Comparison of ENCODE assay signal across 23 cellular contexts in the genomic region with DNA sequence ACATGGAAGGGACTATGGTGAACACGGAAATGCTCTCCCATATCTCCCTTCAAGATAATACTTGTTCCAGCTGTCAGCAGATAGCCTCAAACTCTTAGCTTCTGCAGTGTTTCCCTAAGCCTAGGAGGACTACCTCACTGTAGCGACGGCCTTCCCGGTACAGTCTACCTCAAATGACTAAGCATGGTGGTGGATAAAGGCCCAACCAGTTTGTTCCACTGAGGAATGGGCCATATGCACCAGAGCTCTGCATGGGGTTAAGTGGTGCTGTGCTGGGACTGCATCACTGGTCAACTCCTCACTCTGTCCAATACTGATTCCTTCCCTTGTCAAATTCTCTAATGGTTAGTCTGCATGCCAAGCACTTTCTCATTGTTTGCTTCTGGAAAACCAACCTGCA.
DNase-seq lines count a peak whose midpoint lies in the region; ATAC-seq, FAIRE-seq and TF ChIP-seq lines count a peak whose summit lies in the region.
"Had no signal": no experiment of that assay in that cellular context is flagged by ENCODE, and none has a peak within 500 bp of the region (broad histone marks: within the 10 kb centered on the region; RNA-seq: fewer than 3 reads in every experiment).

No MANE protein-coding gene starts in this region.

- no peak for FAIRE-seq in H1 (lab: Jason Lieb, UNC)
- FAIRE-seq: A204.1, GM12878, GM19239, H54 had no signal

- H3K9me3 Mint-ChIP-seq in GM23338 = no peaks in the 10 kb centered on the region; the same call in 2 of the 3 replicates

- H3K9me3 ChIP-seq in H1 (ENCODE audit: insufficient read depth in 2 of 2, low read depth in 1 of 2, low read length in 1 of 2) (no peaks in the 10 kb centered on the region), heart left ventricle (no peaks in the 10 kb centered on the region), suprapubic skin (no peaks in the 10 kb centered on the region)
- H3K9me3 ChIP-seq: BE2C had no signal

- H3K36me3 ChIP-seq in GM23338 (ENCODE audit: insufficient read depth) (no peaks in the 10 kb centered on the region), H1 (ENCODE audit: control insufficient read depth in 2 of 4, insufficient read depth in 4 of 4, low read length in 3 of 4) (no peaks in the 10 kb centered on the region), heart left ventricle (no peaks in the 10 kb centered on the region), suprapubic skin (no peaks in the 10 kb centered on the region)
- H3K36me3 ChIP-seq: BE2C had no signal

- DNase-seq in GM23338 (ENCODE audit: low spot score) = no peak
- DNase-seq in H1 (ENCODE audit: low read depth in 1 of 2, low spot score in 2 of 2) = no peak
- peak in 1 of 5 donors; percentile 25 for DNase-seq in heart left ventricle
- no peak for DNase-seq in left ventricle myocardium superior
- DNase-seq in ecto neural progenitor cell (ENCODE audit: low spot score) = no peak
- no peak for DNase-seq in suprapubic skin (ENCODE audit: low spot score in 2 of 2)
- no peak for DNase-seq in ureter (ENCODE audit: low spot score)
- DNase-seq: ACHN; BE2C; C1 segment of cervical spinal cord; CD4-positive, CD25-positive, alpha-beta regulatory T cell; CD8-positive, alpha-beta memory T cell; COR-L47; DMS 273 treated with DMSO at 0.1 percent for 48 hours; DMS53; DND-41; EL; HCEC 1CT had no signal

- 96% methylated on average over 4 of the region's 4 CpGs; no CpG with 5 or more reads in 1 of the 2 experiments for WGBS in H1 (ENCODE audit: extremely low coverage in 1 of 2, insufficient coverage in 1 of 2, insufficient read length in 1 of 2, insufficient replicate concordance in 2 of 2, low coverage in 1 of 2, low lambda C conversion rate in 2 of 2, missing lambda C conversion rate in 1 of 2), 2 experiments
- 14 to 17% (median 16%) methylated on average over 4 of the region's 4 CpGs for WGBS in heart left ventricle, 4 donors
- 65% methylated on average over 4 of the region's 4 CpGs for WGBS in suprapubic skin

- no peak overlapping the region for H2BK20ac ChIP-seq in H1 (ENCODE audit: low read length)

- H3K27me3 ChIP-seq in GM23338 (ENCODE audit: insufficient read depth) (no peaks in the 10 kb centered on the region), H1 (replicated peaks in 1 of 4; ENCODE audit: control insufficient read depth in 3 of 4, extremely low read depth in 1 of 4, insufficient read depth in 3 of 4, low read length in 3 of 4) (no peaks in the 10 kb centered on the region), heart left ventricle (no peaks in the 10 kb centered on the region), suprapubic skin (no peaks in the 10 kb centered on the region)
- H3K27me3 ChIP-seq: BE2C had no signal

- no peaks in the 10 kb centered on the region for H3K4me1 ChIP-seq in GM23338 (ENCODE audit: insufficient read depth)
- H3K4me1 ChIP-seq in H1 (replicated peaks in 1 of 4; ENCODE audit: control insufficient read depth in 3 of 4, insufficient read depth in 4 of 4, low read length in 3 of 4) = no peaks in the 10 kb centered on the region
- H3K4me1 ChIP-seq in heart left ventricle = peaks cover 0 to 6% (median 0%) of the 10 kb centered on the region in 12 donors
- H3K4me1 ChIP-seq in suprapubic skin = no peaks in the 10 kb centered on the region
- H3K4me1 ChIP-seq: BE2C had no signal

- no peak for TF ChIP-seq RAD21 in H1 (IDR thresholded peaks at IDR 0.05 in 1 of 2, conservative IDR thresholded peaks at IDR 0.05 in 1 of 2; ENCODE audit: low read depth in 2 of 2, low read length in 2 of 2)

- H2BK5ac ChIP-seq in H1 (ENCODE audit: low read depth, low read length) = no peak overlapping the region

- no peak overlapping the region for H3K4me2 ChIP-seq in GM23338
- H3K4me2 ChIP-seq in H1 (ENCODE audit: insufficient read depth in 1 of 2, low read depth in 2 of 2, low read length in 2 of 2) = no peak overlapping the region

- ATAC-seq in GM23338 (no peak), heart left ventricle (peak; percentile 70 to 89 (median 78)), left ventricle myocardium superior (peak; percentile 77), GM18511 (IDR thresholded peaks at IDR 0.05; ENCODE audit: unreplicated experiment) (no peak)
- ATAC-seq: GM12878 had no signal

- H3K18ac ChIP-seq in H1 (ENCODE audit: extremely low read depth, low read length) = no peak overlapping the region

- H3K14ac ChIP-seq in H1 (ENCODE audit: insufficient read length) = no peak overlapping the region

- no peaks in the 10 kb centered on the region for H3K36me3 Mint-ChIP-seq in GM23338 (ENCODE audit: low read depth)
- H3K36me3 Mint-ChIP-seq: CD4-positive, CD25-positive, alpha-beta regulatory T cell; CD8-positive, alpha-beta memory T cell had no signal

- no peak overlapping the region for H4K5ac ChIP-seq in H1 (ENCODE audit: insufficient read length, low read depth, low read length)

- H3K79me1 ChIP-seq in H1 (ENCODE audit: low read depth, low read length) = no peaks in the 10 kb centered on the region

- TF ChIP-seq POLR2A in H1 (IDR thresholded peaks at IDR 0.05; ENCODE audit: control extremely low read depth in 1 of 2, low read depth in 2 of 2, low read length in 2 of 2) (no peak), heart left ventricle (IDR thresholded peaks at IDR 0.05) (no peak), suprapubic skin (IDR thresholded peaks at IDR 0.05) (no peak)

- H3K23me2 ChIP-seq in H1 (ENCODE audit: low read depth, low read length) = no peaks in the 10 kb centered on the region

- H2BK15ac ChIP-seq in H1 (ENCODE audit: low read length) = no peak overlapping the region

- CTCF ChIA-PET in H1 (lab: Charles Lee; ENCODE audit: partially characterized antibody) = no interaction called here

- no peak overlapping the region for H4K91ac ChIP-seq in H1 (replicated peaks; ENCODE audit: insufficient read length, low read length)

- H3K56ac ChIP-seq in H1 (replicated peaks; ENCODE audit: insufficient read length, low read depth, low read length) = no peak overlapping the region

- intact Hi-C loops in heart left ventricle (cut with DNase I) = no loop called here
- intact Hi-C loops in left ventricle myocardium superior (cut with micrococcal nuclease) = no loop called here

- H4K20me1 ChIP-seq in GM23338 (replicated peaks; ENCODE audit: insufficient read depth) = no peaks in the 10 kb centered on the region
- H4K20me1 ChIP-seq in H1 (replicated peaks in 1 of 2; ENCODE audit: control insufficient read depth in 1 of 2, insufficient read depth in 2 of 2, low read length in 2 of 2) = no peaks in the 10 kb centered on the region

- peaks cover 2% of the 10 kb centered on the region; the same call in 1 of the 2 replicates for H3K9me2 ChIP-seq in GM23338 (ENCODE audit: insufficient read depth)

- H3K4me3 Mint-ChIP-seq in GM23338 = no peak overlapping the region
- H3K4me3 Mint-ChIP-seq: CD4-positive, CD25-positive, alpha-beta regulatory T cell; CD8-positive, alpha-beta memory T cell had no signal

- TF ChIP-seq CTCF in GM23338 (conservative IDR thresholded peaks at IDR 0.05; ENCODE audit: low read depth in 2 of 2) (no peak), H1 (IDR thresholded peaks at IDR 0.05; ENCODE audit: control extremely low read depth in 1 of 3, insufficient read depth in 1 of 3, low read depth in 1 of 3, low read length in 3 of 3) (no peak), heart left ventricle (IDR thresholded peaks at IDR 0.05) (no peak), suprapubic skin (IDR thresholded peaks at IDR 0.05) (no peak)

- no peak overlapping the region for H3K27ac Mint-ChIP-seq in GM23338
- H3K27ac Mint-ChIP-seq: CD4-positive, CD25-positive, alpha-beta regulatory T cell; CD8-positive, alpha-beta memory T cell had no signal

- H4K8ac ChIP-seq in H1 (ENCODE audit: extremely low read depth, insufficient read depth, low read length) = no peak overlapping the region

- H2BK120ac ChIP-seq in H1 (replicated peaks; ENCODE audit: low read depth, low read length) = no peak overlapping the region

- no peak for TF ChIP-seq EP300 in H1 (IDR thresholded peaks at IDR 0.05; ENCODE audit: borderline replicate concordance in 1 of 2, low read depth in 2 of 2, low read length in 2 of 2)
- TF ChIP-seq EP300 in suprapubic skin (IDR thresholded peaks at IDR 0.05) = no peak

- H2AFZ ChIP-seq in GM23338 (peak overlapping the region; percentile 47; the same call in 1 of the 2 replicates), H1 (ENCODE audit: low read length) (0 out of 2 replicates have a peak overlapping the region, but pooled peaks have one; percentile 15)

- H3K79me2 ChIP-seq in GM23338 (replicated peaks; ENCODE audit: insufficient read depth) (no peaks in the 10 kb centered on the region), H1 (ENCODE audit: control insufficient read depth in 1 of 2, insufficient read depth in 2 of 2, low read length in 2 of 2) (no peaks in the 10 kb centered on the region)

- H3K4me1 Mint-ChIP-seq in GM23338 = no peaks in the 10 kb centered on the region; the same call in 2 of the 3 replicates
- H3K4me1 Mint-ChIP-seq: CD4-positive, CD25-positive, alpha-beta regulatory T cell; CD8-positive, alpha-beta memory T cell had no signal

- POLR2A ChIA-PET in H1 (lab: Charles Lee; ENCODE audit: partially characterized antibody) = no interaction called here

- no peak overlapping the region for H3K9ac ChIP-seq in H1 (replicated peaks in 1 of 4; ENCODE audit: extremely low read depth in 1 of 4, low read depth in 3 of 4, low read length in 3 of 4)

- no peak overlapping the region for H2AK5ac ChIP-seq in H1 (ENCODE audit: low read depth, low read length)

- H3K27me3 Mint-ChIP-seq in GM23338 (ENCODE audit: insufficient read depth, low read depth, poor library complexity) = no peaks in the 10 kb centered on the region
- H3K27me3 Mint-ChIP-seq: CD4-positive, CD25-positive, alpha-beta regulatory T cell; CD8-positive, alpha-beta memory T cell had no signal

- H3K4ac ChIP-seq in H1 (replicated peaks; ENCODE audit: insufficient read length, low read depth, low read length) = no peak overlapping the region

- H3K23ac ChIP-seq in H1 (ENCODE audit: insufficient read length) = no peak overlapping the region

- H3K27ac ChIP-seq in GM23338 (ENCODE audit: low read depth) (no peak overlapping the region), H1 (ENCODE audit: low read depth, low read length) (no peak overlapping the region), heart left ventricle (peak overlapping the region in 11 of 12 donors; percentile 13 to 73 (median 62)), suprapubic skin (no peak overlapping the region)

- no peaks in the 10 kb centered on the region for H3F3A ChIP-seq in GM23338 (replicated peaks; ENCODE audit: low read depth)

- H3K4me3 ChIP-seq in GM23338 (no peak overlapping the region), H1 (ENCODE audit: extremely low read depth in 1 of 4, insufficient read depth in 2 of 4, low read depth in 3 of 4, low read length in 4 of 4) (no peak overlapping the region), heart left ventricle (no peak overlapping the region), suprapubic skin (no peak overlapping the region)
- H3K4me3 ChIP-seq: GM12878 had no signal

- no peak overlapping the region for H2BK12ac ChIP-seq in H1 (ENCODE audit: low read depth, low read length)

TF ChIP-seq in H1, 55 proteins besides CTCF, POLR2A, EP300 and RAD21 (continues in another document):
- TF ChIP-seq TAF1 (IDR thresholded peaks at IDR 0.05; ENCODE audit: low read depth, low read length) = no peak
- TF ChIP-seq TAF7 (optimal IDR thresholded peaks at IDR 0.05; ENCODE audit: borderline replicate concordance, low read depth, low read length) = no peak
- TF ChIP-seq GTF2F1 (IDR thresholded peaks at IDR 0.05; ENCODE audit: borderline replicate concordance, low read depth, low read length) = no peak
- no peak for TF ChIP-seq BRCA1 (IDR thresholded peaks at IDR 0.05; ENCODE audit: low read depth, low read length)

Comparison
In these comparisons a context has a peak if more than half of its experiments do, and no peak if none do; other contexts are left out.
1. ATAC-seq: peak in heart left ventricle (4 of 4) and left ventricle myocardium superior (single experiment); none in GM23338 (single experiment) and GM18511 (single experiment).
2. H3K27ac ChIP-seq: peak in heart left ventricle (11 of 12); none in GM23338 (single experiment), H1 (single experiment) and suprapubic skin (single experiment).